Comparison of ENCODE assay signal across 1 cellular context in the genomic region with DNA sequence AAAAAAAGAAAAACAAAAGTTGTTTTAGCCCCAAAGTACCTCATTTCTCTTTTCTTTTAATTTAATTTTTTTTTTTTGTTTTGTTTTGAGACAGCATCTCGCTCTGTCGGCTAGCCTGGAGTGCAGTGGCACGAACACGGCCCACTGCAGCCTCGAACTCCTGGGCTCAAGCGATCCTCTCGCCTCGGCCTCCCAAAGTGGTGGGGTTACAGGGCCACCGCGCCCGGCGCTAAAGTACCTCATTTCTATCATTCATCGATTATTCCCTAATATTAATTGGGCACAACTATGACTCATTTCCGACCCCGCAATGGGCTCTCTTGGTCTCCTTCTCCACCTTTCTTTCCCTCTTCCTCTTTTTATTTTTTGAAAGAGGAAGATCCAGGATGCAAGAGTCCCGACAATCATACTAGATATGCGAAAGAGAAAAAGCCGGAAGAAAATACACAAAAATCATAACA.
TF ChIP-seq lines count a peak whose summit lies in the region.

No MANE protein-coding gene starts in this region.

TF ChIP-seq in GM23338, 12 proteins besides CTCF, POLR2A, EP300 and RAD21:
- TF ChIP-seq, protein P1, sequence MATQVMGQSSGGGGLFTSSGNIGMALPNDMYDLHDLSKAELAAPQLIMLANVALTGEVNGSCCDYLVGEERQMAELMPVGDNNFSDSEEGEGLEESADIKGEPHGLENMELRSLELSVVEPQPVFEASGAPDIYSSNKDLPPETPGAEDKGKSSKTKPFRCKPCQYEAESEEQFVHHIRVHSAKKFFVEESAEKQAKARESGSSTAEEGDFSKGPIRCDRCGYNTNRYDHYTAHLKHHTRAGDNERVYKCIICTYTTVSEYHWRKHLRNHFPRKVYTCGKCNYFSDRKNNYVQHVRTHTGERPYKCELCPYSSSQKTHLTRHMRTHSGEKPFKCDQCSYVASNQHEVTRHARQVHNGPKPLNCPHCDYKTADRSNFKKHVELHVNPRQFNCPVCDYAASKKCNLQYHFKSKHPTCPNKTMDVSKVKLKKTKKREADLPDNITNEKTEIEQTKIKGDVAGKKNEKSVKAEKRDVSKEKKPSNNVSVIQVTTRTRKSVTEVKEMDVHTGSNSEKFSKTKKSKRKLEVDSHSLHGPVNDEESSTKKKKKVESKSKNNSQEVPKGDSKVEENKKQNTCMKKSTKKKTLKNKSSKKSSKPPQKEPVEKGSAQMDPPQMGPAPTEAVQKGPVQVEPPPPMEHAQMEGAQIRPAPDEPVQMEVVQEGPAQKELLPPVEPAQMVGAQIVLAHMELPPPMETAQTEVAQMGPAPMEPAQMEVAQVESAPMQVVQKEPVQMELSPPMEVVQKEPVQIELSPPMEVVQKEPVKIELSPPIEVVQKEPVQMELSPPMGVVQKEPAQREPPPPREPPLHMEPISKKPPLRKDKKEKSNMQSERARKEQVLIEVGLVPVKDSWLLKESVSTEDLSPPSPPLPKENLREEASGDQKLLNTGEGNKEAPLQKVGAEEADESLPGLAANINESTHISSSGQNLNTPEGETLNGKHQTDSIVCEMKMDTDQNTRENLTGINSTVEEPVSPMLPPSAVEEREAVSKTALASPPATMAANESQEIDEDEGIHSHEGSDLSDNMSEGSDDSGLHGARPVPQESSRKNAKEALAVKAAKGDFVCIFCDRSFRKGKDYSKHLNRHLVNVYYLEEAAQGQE (IDR thresholded peaks at IDR 0.05; ENCODE audit: unreplicated experiment) = no peak
- TF ChIP-seq POLR2AphosphoS5 (IDR thresholded peaks at IDR 0.05; ENCODE audit: low read depth) (no peak), NANOG (IDR thresholded peaks at IDR 0.05; ENCODE audit: borderline replicate concordance) (no peak), ZNF331 (CRISPR knock-in tag; IDR thresholded peaks at IDR 0.05; ENCODE audit: low read depth) (no peak), JUNB (IDR thresholded peaks at IDR 0.05; ENCODE audit: unreplicated experiment) (no peak), EZH2phosphoT487 (IDR thresholded peaks at IDR 0.05; ENCODE audit: unreplicated experiment) (no peak), EZH2 (IDR thresholded peaks at IDR 0.05; ENCODE audit: low read depth, unreplicated experiment) (no peak), ZNF114 (CRISPR knock-in tag; IDR thresholded peaks at IDR 0.05) (no peak), STAT1 (IDR thresholded peaks at IDR 0.05; ENCODE audit: unreplicated experiment) (no peak), CREB1 (CRISPR knock-in tag; IDR thresholded peaks at IDR 0.05; ENCODE audit: low read depth) (no peak)
- TF ChIP-seq, protein P2, sequence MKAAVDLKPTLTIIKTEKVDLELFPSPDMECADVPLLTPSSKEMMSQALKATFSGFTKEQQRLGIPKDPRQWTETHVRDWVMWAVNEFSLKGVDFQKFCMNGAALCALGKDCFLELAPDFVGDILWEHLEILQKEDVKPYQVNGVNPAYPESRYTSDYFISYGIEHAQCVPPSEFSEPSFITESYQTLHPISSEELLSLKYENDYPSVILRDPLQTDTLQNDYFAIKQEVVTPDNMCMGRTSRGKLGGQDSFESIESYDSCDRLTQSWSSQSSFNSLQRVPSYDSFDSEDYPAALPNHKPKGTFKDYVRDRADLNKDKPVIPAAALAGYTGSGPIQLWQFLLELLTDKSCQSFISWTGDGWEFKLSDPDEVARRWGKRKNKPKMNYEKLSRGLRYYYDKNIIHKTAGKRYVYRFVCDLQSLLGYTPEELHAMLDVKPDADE (IDR thresholded peaks at IDR 0.05) = no peak
- TF ChIP-seq, protein P3, sequence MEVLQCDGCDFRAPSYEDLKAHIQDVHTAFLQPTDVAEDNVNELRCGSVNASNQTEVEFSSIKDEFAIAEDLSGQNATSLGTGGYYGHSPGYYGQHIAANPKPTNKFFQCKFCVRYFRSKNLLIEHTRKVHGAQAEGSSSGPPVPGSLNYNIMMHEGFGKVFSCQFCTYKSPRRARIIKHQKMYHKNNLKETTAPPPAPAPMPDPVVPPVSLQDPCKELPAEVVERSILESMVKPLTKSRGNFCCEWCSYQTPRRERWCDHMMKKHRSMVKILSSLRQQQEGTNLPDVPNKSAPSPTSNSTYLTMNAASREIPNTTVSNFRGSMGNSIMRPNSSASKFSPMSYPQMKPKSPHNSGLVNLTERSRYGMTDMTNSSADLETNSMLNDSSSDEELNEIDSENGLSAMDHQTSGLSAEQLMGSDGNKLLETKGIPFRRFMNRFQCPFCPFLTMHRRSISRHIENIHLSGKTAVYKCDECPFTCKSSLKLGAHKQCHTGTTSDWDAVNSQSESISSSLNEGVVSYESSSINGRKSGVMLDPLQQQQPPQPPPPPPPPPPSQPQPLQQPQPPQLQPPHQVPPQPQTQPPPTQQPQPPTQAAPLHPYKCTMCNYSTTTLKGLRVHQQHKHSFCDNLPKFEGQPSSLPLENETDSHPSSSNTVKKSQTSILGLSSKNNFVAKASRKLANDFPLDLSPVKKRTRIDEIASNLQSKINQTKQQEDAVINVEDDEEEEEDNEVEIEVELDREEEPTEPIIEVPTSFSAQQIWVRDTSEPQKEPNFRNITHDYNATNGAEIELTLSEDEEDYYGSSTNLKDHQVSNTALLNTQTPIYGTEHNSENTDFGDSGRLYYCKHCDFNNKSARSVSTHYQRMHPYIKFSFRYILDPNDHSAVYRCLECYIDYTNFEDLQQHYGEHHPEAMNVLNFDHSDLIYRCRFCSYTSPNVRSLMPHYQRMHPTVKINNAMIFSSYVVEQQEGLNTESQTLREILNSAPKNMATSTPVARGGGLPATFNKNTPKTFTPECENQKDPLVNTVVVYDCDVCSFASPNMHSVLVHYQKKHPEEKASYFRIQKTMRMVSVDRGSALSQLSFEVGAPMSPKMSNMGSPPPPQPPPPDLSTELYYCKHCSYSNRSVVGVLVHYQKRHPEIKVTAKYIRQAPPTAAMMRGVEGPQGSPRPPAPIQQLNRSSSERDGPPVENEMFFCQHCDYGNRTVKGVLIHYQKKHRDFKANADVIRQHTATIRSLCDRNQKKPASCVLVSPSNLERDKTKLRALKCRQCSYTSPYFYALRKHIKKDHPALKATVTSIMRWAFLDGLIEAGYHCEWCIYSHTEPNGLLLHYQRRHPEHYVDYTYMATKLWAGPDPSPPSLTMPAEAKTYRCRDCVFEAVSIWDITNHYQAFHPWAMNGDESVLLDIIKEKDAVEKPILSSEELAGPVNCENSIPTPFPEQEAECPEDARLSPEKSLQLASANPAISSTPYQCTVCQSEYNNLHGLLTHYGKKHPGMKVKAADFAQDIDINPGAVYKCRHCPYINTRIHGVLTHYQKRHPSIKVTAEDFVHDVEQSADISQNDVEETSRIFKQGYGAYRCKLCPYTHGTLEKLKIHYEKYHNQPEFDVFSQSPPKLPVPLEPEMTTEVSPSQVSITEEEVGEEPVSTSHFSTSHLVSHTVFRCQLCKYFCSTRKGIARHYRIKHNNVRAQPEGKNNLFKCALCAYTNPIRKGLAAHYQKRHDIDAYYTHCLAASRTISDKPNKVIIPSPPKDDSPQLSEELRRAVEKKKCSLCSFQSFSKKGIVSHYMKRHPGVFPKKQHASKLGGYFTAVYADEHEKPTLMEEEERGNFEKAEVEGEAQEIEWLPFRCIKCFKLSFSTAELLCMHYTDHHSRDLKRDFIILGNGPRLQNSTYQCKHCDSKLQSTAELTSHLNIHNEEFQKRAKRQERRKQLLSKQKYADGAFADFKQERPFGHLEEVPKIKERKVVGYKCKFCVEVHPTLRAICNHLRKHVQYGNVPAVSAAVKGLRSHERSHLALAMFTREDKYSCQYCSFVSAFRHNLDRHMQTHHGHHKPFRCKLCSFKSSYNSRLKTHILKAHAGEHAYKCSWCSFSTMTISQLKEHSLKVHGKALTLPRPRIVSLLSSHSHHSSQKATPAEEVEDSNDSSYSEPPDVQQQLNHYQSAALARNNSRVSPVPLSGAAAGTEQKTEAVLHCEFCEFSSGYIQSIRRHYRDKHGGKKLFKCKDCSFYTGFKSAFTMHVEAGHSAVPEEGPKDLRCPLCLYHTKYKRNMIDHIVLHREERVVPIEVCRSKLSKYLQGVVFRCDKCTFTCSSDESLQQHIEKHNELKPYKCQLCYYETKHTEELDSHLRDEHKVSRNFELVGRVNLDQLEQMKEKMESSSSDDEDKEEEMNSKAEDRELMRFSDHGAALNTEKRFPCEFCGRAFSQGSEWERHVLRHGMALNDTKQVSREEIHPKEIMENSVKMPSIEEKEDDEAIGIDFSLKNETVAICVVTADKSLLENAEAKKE (CRISPR knock-in tag; IDR thresholded peaks at IDR 0.05) = no peak
